7 cellular contexts compared by ENCODE assay signal in genomic region chr2:58571181-58571852, GRCh38.
DNase-seq lines count a peak whose midpoint lies in the region; ATAC-seq and TF ChIP-seq lines count a peak whose summit lies in the region.

No MANE protein-coding gene starts in this region.

- H3K27ac ChIP-seq in HL-60 (replicated peaks), result no peak overlapping the region

- no peaks in the 10 kb centered on the region for H3K36me3 ChIP-seq in GM06990 (ENCODE audit: control insufficient read depth, insufficient read depth, low read length)

- in situ Hi-C loops in astrocyte of the cerebellum (cut with HindIII; ENCODE audit: low sequenced_read_pairs), result no loop called here

- TF ChIP-seq CTCF in GM06990 (IDR thresholded peaks at IDR 0.05; ENCODE audit: insufficient read depth, low read length, poor library complexity, severe bottlenecking) (peak; percentile 78), HL-60 (IDR thresholded peaks at IDR 0.05; ENCODE audit: insufficient read depth, low read length) (peak; percentile 56), astrocyte of the cerebellum (IDR thresholded peaks at IDR 0.05; ENCODE audit: low read depth, low read length, missing control alignments) (peak; percentile 86)

- DNase-seq in GM06990 (ENCODE audit: extremely low read depth, insufficient read length) (peak; percentile 35), HL-60 (ENCODE audit: low read depth in 1 of 2, low spot score in 1 of 2) (peak; percentile 40 to 56), NCI-H69 (lab: John Stamatoyannopoulos, UW) (peak; percentile 85), astrocyte of the cerebellum (ENCODE audit: low read depth) (peak; percentile 65), iris pigment epithelial cell (ENCODE audit: low read depth) (peak; percentile 80), superior temporal gyrus (ENCODE audit: extremely low spot score) (peak; percentile 76)

- H3K27me3 ChIP-seq in GM06990 (replicated peaks; ENCODE audit: control insufficient read depth, insufficient read depth, low read length), result no peaks in the 10 kb centered on the region
- H3K27me3 ChIP-seq in HL-60 (ENCODE audit: insufficient read depth, poor library complexity, severe bottlenecking), result no peaks in the 10 kb centered on the region

- H3K4me3 ChIP-seq in GM06990 (replicated peaks; ENCODE audit: low read depth, low read length) (no peak overlapping the region), HL-60 (replicated peaks; ENCODE audit: insufficient read depth, low read length) (no peak overlapping the region), astrocyte of the cerebellum (ENCODE audit: low read depth, low read length) (no peak overlapping the region)

- peak; percentile 87 for ATAC-seq in GM21526 (IDR thresholded peaks at IDR 0.05; ENCODE audit: low FRiP score, unreplicated experiment)

Comparison
In these comparisons a context has a peak if more than half of its experiments do, and no peak if none do; other contexts are left out.
1. DNase-seq: peak in every context shown above with its lines; median percentile 85 in NCI-H69; 80 in iris pigment epithelial cell; 76 in superior temporal gyrus; 65 in astrocyte of the cerebellum; 48 in HL-60; 35 in GM06990.